In the genomic region with DNA sequence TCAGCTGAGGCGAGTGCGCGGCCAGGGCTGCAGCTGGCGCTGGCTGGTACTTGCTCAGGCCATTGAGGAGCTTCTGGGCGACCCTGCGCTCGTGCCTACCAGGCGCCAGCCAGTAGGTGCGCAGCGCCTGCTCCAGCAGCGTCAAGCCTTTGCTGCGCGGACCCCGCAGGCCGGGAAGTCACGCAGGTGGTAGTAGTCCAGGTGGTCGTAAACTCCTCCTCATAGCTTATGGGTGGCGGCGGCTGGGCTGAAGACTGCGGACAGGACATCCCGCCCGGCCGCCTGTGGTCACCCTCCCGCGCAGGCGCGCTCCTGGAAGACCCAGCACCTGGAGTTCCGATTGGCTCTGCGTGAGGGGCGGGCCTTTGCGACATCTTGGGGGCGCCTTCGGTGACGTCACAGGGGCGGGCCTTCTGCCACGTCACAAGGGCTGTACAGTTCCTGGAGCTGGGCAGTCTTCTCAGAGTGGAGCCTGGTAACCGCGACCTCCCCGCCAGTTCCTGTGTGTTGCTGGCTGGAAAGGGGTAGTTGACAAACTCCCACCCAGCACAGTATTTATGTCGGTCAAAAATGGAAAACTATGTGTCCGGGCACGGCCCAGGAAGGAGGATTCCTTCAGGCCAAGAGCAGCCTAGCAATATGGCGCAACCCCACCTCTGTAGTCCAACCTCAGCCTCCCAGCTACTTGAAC, we compare ENCODE assay signal across 8 cellular contexts.
DNase-seq lines count a peak whose midpoint lies in the region; ATAC-seq, FAIRE-seq and TF ChIP-seq lines count a peak whose summit lies in the region.
"Not testable (repeated sequence)": the region's sequence is repeated elsewhere in the genome, so short reads cannot be mapped to it uniquely, and the experiment has no call there.

No MANE protein-coding gene starts in this region.

- not testable (repeated sequence) for H3K27me3 Mint-ChIP-seq in nephron progenitor cell (ENCODE audit: low read depth, poor library complexity); stimulated activated naive CD8-positive, alpha-beta T cell treated with anti-CD3 and anti-CD28 coated beads, Interleukin-15, Interleukin-2, amounts not matched to agents 100 ng/mL and 50 ng/mL, for 24 hours

- H3K4me3 Mint-ChIP-seq in nephron progenitor cell: peak overlapping the region; percentile 88
- peak overlapping the region; percentile 88 for H3K4me3 Mint-ChIP-seq in stimulated activated naive CD8-positive, alpha-beta T cell treated with anti-CD3 and anti-CD28 coated beads, Interleukin-15, Interleukin-2, amounts not matched to agents 100 ng/mL and 50 ng/mL, for 24 hours

- not testable (repeated sequence) for H3K4me1 Mint-ChIP-seq in nephron progenitor cell; stimulated activated naive CD8-positive, alpha-beta T cell treated with anti-CD3 and anti-CD28 coated beads, Interleukin-15, Interleukin-2, amounts not matched to agents 100 ng/mL and 50 ng/mL, for 24 hours (ENCODE audit: low read depth)

- H3K36me3 ChIP-seq in H7 (replicated peaks; ENCODE audit: control insufficient read depth, insufficient read depth, low read length); Loucy (ENCODE audit: insufficient read depth, low read length); RWPE2 (ENCODE audit: low read depth): not testable (repeated sequence)

- not testable (repeated sequence) for TF ChIP-seq CTCF in Loucy (conservative IDR thresholded peaks at IDR 0.05; ENCODE audit: low read length); RWPE2 (IDR thresholded peaks at IDR 0.05; ENCODE audit: poor library complexity, severe bottlenecking); fibroblast of pulmonary artery (IDR thresholded peaks at IDR 0.05; ENCODE audit: low read length, missing control alignments); nephron progenitor cell (IDR thresholded peaks at IDR 0.05)

- not testable (repeated sequence) for H4K20me1 ChIP-seq in Loucy (ENCODE audit: insufficient read depth, low read length, poor library complexity, severe bottlenecking)

- peak overlapping the region; percentile 82 for H3K4me3 ChIP-seq in H7 (ENCODE audit: insufficient read depth, low read depth, low read length)
- H3K4me3 ChIP-seq in Loucy (ENCODE audit: low read length, poor library complexity, severe bottlenecking): peak overlapping the region; percentile 97
- H3K4me3 ChIP-seq in RWPE2 (ENCODE audit: severe bottlenecking): peak overlapping the region; percentile 53
- peak overlapping the region; percentile 79 for H3K4me3 ChIP-seq in fibroblast of pulmonary artery (replicated peaks; ENCODE audit: low read depth, low read length)

- peak overlapping the region; percentile 99 for H2AFZ ChIP-seq in Loucy (ENCODE audit: low read length)

- peak; percentile 89 for DNase-seq in H7
- peak; percentile 90 for DNase-seq in RWPE2 (ENCODE audit: low spot score)
- peak; percentile 91 for DNase-seq in activated effector memory CD4-positive, alpha-beta T cell treated with Interleukin-2 at 50 U/mL for 16 hours
- DNase-seq in fibroblast of pulmonary artery (ENCODE audit: low read depth): peak; percentile 89
- DNase-seq in nephron progenitor cell: peak; percentile 94

- not testable (repeated sequence) for H3K27me3 ChIP-seq in H7 (ENCODE audit: control insufficient read depth, insufficient read depth, low read length); Loucy (ENCODE audit: insufficient read depth, low read length, poor library complexity, severe bottlenecking); RWPE2 (ENCODE audit: insufficient read depth, poor library complexity, severe bottlenecking)

- FAIRE-seq in G401.6 (lab: Jason Lieb, UNC): peak; percentile 66

- H3K9ac ChIP-seq in Loucy (ENCODE audit: low read depth, low read length, poor library complexity, severe bottlenecking): peak overlapping the region; percentile 72

- not testable (repeated sequence) for H3K9me3 ChIP-seq in Loucy (ENCODE audit: insufficient read depth, low read depth, low read length); RWPE2 (ENCODE audit: severe bottlenecking)

- ATAC-seq in RWPE2 (ENCODE audit: low read depth): peak; percentile 96

- H3K9me3 Mint-ChIP-seq in nephron progenitor cell; stimulated activated naive CD8-positive, alpha-beta T cell treated with anti-CD3 and anti-CD28 coated beads, Interleukin-15, Interleukin-2, amounts not matched to agents 100 ng/mL and 50 ng/mL, for 24 hours: not testable (repeated sequence)

- H3K4me1 ChIP-seq in Loucy (ENCODE audit: insufficient read depth, low read length, poor library complexity, severe bottlenecking); RWPE2 (ENCODE audit: insufficient read depth, poor library complexity, severe bottlenecking): not testable (repeated sequence)

- not testable (repeated sequence) for H3K79me2 ChIP-seq in Loucy (ENCODE audit: insufficient read depth, low read length)

- H3K27ac ChIP-seq in RWPE2 (ENCODE audit: poor library complexity, severe bottlenecking): not testable (repeated sequence)

- peak overlapping the region; percentile 95 for H3K4me2 ChIP-seq in Loucy (ENCODE audit: low read depth, low read length, poor library complexity, severe bottlenecking)

- not testable (repeated sequence) for H3K27ac Mint-ChIP-seq in nephron progenitor cell
- H3K27ac Mint-ChIP-seq in stimulated activated naive CD8-positive, alpha-beta T cell treated with anti-CD3 and anti-CD28 coated beads, Interleukin-15, Interleukin-2, amounts not matched to agents 100 ng/mL and 50 ng/mL, for 24 hours: peak overlapping the region; percentile 84

- not testable (repeated sequence) for H3K9me2 ChIP-seq in Loucy (replicated peaks; ENCODE audit: low read depth, low read length)

- peaks cover 10% of the 10 kb centered on the region for H3K36me3 Mint-ChIP-seq in nephron progenitor cell (ENCODE audit: low read depth)
- H3K36me3 Mint-ChIP-seq in stimulated activated naive CD8-positive, alpha-beta T cell treated with anti-CD3 and anti-CD28 coated beads, Interleukin-15, Interleukin-2, amounts not matched to agents 100 ng/mL and 50 ng/mL, for 24 hours (ENCODE audit: low read depth): not testable (repeated sequence)

- H3F3A ChIP-seq in Loucy (ENCODE audit: low read depth): not testable (repeated sequence)
